Comparison of ENCODE assay signal across 28 cellular contexts in genomic region chr21:46504681-46505080, GRCh38. TPM values are rescaled to one million over a fixed set of nuclear protein-coding genes. Genes with fewer than 3 reads are reported as not detected.
DNase-seq lines count a peak whose midpoint lies in the region; ATAC-seq, FAIRE-seq and TF ChIP-seq lines count a peak whose summit lies in the region.
"Had no signal": no experiment of that assay in that cellular context is flagged by ENCODE, and none has a peak within 500 bp of the region (broad histone marks: within the 10 kb centered on the region; RNA-seq: fewer than 3 reads in every experiment).

No MANE protein-coding gene starts in this region.

- no peaks in the 10 kb centered on the region for H3K9me3 Mint-ChIP-seq in IgD-negative memory B cell
- no peaks in the 10 kb centered on the region for H3K9me3 Mint-ChIP-seq in central memory CD8-positive, alpha-beta T cell
- H3K9me3 Mint-ChIP-seq: activated naive CD4-positive, alpha-beta T cell treated with anti-CD3 and anti-CD28 coated beads, Interleukin-2, amount 10 ng/mL, durations not matched to agents 7 days and 5 days; naive B cell; T-helper 2 cell treated with Interferon-gamma antibody and Interleukin-4, amounts not matched to agents 5 μg/mL and 100 μg/mL, for 36 hours had no signal

- 86 to 90% methylated on average over 5 of the region's 5 CpGs for WGBS in heart right ventricle, 2 donors

- FAIRE-seq in GM12891 (lab: Jason Lieb, UNC) = peak; percentile 23
- FAIRE-seq: astrocyte, HepG2 had no signal

- peak overlapping the region; percentile 39; the same call in 1 of the 2 replicates for H3K4me3 ChIP-seq in GM06990 (replicated peaks; ENCODE audit: low read depth, low read length)
- H3K4me3 ChIP-seq in heart right ventricle = no peak overlapping the region
- no peak overlapping the region for H3K4me3 ChIP-seq in uterus
- H3K4me3 ChIP-seq: GM23248, heart left ventricle, right atrium auricular region, SK-N-MC, spleen, stomach, tibial nerve had no signal

- H3K27me3 ChIP-seq in GM06990 (replicated peaks; ENCODE audit: control insufficient read depth, insufficient read depth, low read length) (no peaks in the 10 kb centered on the region), heart right ventricle (no peaks in the 10 kb centered on the region), uterus (no peaks in the 10 kb centered on the region)
- H3K27me3 ChIP-seq: heart left ventricle, right atrium auricular region, spleen, stomach, tibial nerve had no signal

- TF ChIP-seq CTCF in GM06990 (IDR thresholded peaks at IDR 0.05; ENCODE audit: insufficient read depth, low read length, poor library complexity, severe bottlenecking) (no peak), heart right ventricle (IDR thresholded peaks at IDR 0.05) (no peak), uterus (IDR thresholded peaks at IDR 0.05) (no peak)

- H3K9me3 ChIP-seq in heart right ventricle (no peaks in the 10 kb centered on the region), uterus (no peaks in the 10 kb centered on the region)
- H3K9me3 ChIP-seq: heart left ventricle, right atrium auricular region, spleen, stomach, tibial nerve had no signal

- H3K4me1 Mint-ChIP-seq in IgD-negative memory B cell = peaks cover 27 to 36% (median 34%) of the 10 kb centered on the region in 3 donors
- peaks cover 26% of the 10 kb centered on the region for H3K4me1 Mint-ChIP-seq in central memory CD8-positive, alpha-beta T cell

- DNase-seq in GM06990 (ENCODE audit: extremely low read depth, insufficient read length) (no peak), GM12891 (ENCODE audit: insufficient read length, low spot score) (no peak), heart right ventricle (no peak), uterus (no peak)
- DNase-seq in central memory CD8-positive, alpha-beta T cell (ENCODE audit: low spot score in 2 of 2) = no peak
- no peak for DNase-seq in stimulated activated CD4-positive, alpha-beta T cell treated with anti-CD3 and anti-CD28 coated beads, Interleukin-2, amount 100 ng/mL, for 48 hours
- DNase-seq: activated CD4-positive, alpha-beta T cell treated with anti-CD3 and anti-CD28 coated beads, Interleukin-2, amount 50 U/mL, for 4 hours; activated naive CD4-positive, alpha-beta T cell treated with anti-CD3 and anti-CD28 coated beads, Interleukin-2, amount 10 ng/mL, durations not matched to agents 7 days and 5 days; activated T-cell treated with anti-CD3 and anti-CD28 coated beads for 4 hours; COR-L47; DMS79 treated with DMSO at 0.1 percent for 48 hours; GM23248; heart left ventricle; mesendoderm; naive B cell; NCI-H1417; NCI-H2107; spleen; stimulated activated CD4-positive, alpha-beta T cell treated with anti-CD3 and anti-CD28 coated beads, Interleukin-4, amount 100 ng/mL, for 4 hours; stomach had no signal

- peaks cover 17% of the 10 kb centered on the region for H3K36me3 Mint-ChIP-seq in IgD-negative memory B cell
- peaks cover 36% of the 10 kb centered on the region for H3K36me3 Mint-ChIP-seq in central memory CD8-positive, alpha-beta T cell (ENCODE audit: insufficient read depth)

- intact Hi-C loops in heart right ventricle (cut with DNase I) = no loop called here
- intact Hi-C loops in uterus (cut with DNase I; ENCODE audit: low total_unique reads) = no loop called here

- peak overlapping the region in 1 of 10 donors; percentile 34 for H3K27ac ChIP-seq in heart right ventricle
- no peak overlapping the region for H3K27ac ChIP-seq in uterus
- H3K27ac ChIP-seq: GM23248, heart left ventricle, right atrium auricular region, stomach, tibial nerve had no signal

- no peak for ATAC-seq in central memory CD8-positive, alpha-beta T cell (replicated peaks; ENCODE audit: extremely low read depth, poor library complexity, severe bottlenecking)
- ATAC-seq in heart right ventricle (no peak), GM19397 (IDR thresholded peaks at IDR 0.05; ENCODE audit: unreplicated experiment) (no peak)
- ATAC-seq: heart left ventricle, HepG2 had no signal

- peak overlapping the region in 2 of 3 donors; percentile 63 to 82 for H3K27ac Mint-ChIP-seq in IgD-negative memory B cell
- peak overlapping the region; percentile 86 for H3K27ac Mint-ChIP-seq in central memory CD8-positive, alpha-beta T cell (ENCODE audit: low read depth)
- H3K27ac Mint-ChIP-seq: activated naive CD4-positive, alpha-beta T cell treated with anti-CD3 and anti-CD28 coated beads, Interleukin-2, amount 10 ng/mL, durations not matched to agents 7 days and 5 days; T-helper 2 cell treated with Interferon-gamma antibody and Interleukin-4, amounts not matched to agents 5 μg/mL and 100 μg/mL, for 36 hours had no signal

- H3K36me3 ChIP-seq in GM06990 (ENCODE audit: control insufficient read depth, insufficient read depth, low read length) (peaks cover 2% of the 10 kb centered on the region; the same call in 1 of the 2 replicates), heart right ventricle (peaks cover 0 to 94% (median 23%) of the 10 kb centered on the region in 9 donors), uterus (no peaks in the 10 kb centered on the region)

- peak overlapping the region in 3 of 4 donors; percentile 35 to 80 (median 58) for H3K4me3 Mint-ChIP-seq in IgD-negative memory B cell
- H3K4me3 Mint-ChIP-seq in central memory CD8-positive, alpha-beta T cell = no peak overlapping the region
- H3K4me3 Mint-ChIP-seq: activated naive CD4-positive, alpha-beta T cell treated with anti-CD3 and anti-CD28 coated beads, Interleukin-2, amount 10 ng/mL, durations not matched to agents 7 days and 5 days; T-helper 2 cell treated with Interferon-gamma antibody and Interleukin-4, amounts not matched to agents 5 μg/mL and 100 μg/mL, for 36 hours had no signal

- H3K27me3 Mint-ChIP-seq in IgD-negative memory B cell = no peaks in the 10 kb centered on the region
- no peaks in the 10 kb centered on the region for H3K27me3 Mint-ChIP-seq in central memory CD8-positive, alpha-beta T cell
- H3K27me3 Mint-ChIP-seq: activated naive CD4-positive, alpha-beta T cell treated with anti-CD3 and anti-CD28 coated beads, Interleukin-2, amount 10 ng/mL, durations not matched to agents 7 days and 5 days; naive B cell had no signal

- TF ChIP-seq POLR2A in GM12891 (IDR thresholded peaks at IDR 0.05; ENCODE audit: low read depth, low read length) = no peak
- TF ChIP-seq POLR2A in uterus (IDR thresholded peaks at IDR 0.05) = no peak

- H3K4me1 ChIP-seq in heart right ventricle (peaks cover 0 to 33% (median 0%) of the 10 kb centered on the region in 9 donors), uterus (no peaks in the 10 kb centered on the region)
- H3K4me1 ChIP-seq: right atrium auricular region had no signal

TF ChIP-seq in GM12891, 5 proteins besides CTCF, POLR2A, EP300 and RAD21:
- TF ChIP-seq SPI1 (IDR thresholded peaks at IDR 0.05; ENCODE audit: low read depth, low read length) (peak; percentile 21; the same call in 1 of the 2 replicates), PAX5 (IDR thresholded peaks at IDR 0.05; ENCODE audit: insufficient read depth, low read length, severe bottlenecking) (no peak), POU2F2 (IDR thresholded peaks at IDR 0.05; ENCODE audit: low read depth, low read length) (no peak)
TF ChIP-seq in GM12891: peak in this region for 1.

RNA-seq across cellular contexts. Expression of gene DIP2A, which starts 46.0 kb away (rescaled TPM):
- 9.3 TPM for polyA plus RNA-seq in GM12891 (2012; ENCODE audit: low read depth, missing spikeins)
- polyA plus RNA-seq in IgD-negative memory B cell (7.6 TPM), heart right ventricle (10 to 100 TPM in 1 of 2 donors, 1 to 10 TPM in 1; 9.4 to 45.2 TPM)
- total RNA-seq in heart right ventricle (10 to 100 TPM; 19.7 to 24.9 (median 22.9) TPM), uterus (10 to 100 TPM; 51.0 to 56.3 (median 51.6) TPM)
